26 cellular contexts compared by ENCODE assay signal in genomic region chr1:79599257-79599656, GRCh38.
"Had no signal": no experiment of that assay in that cellular context is flagged by ENCODE, and none has a peak within 500 bp of the region (broad histone marks: within the 10 kb centered on the region; RNA-seq: fewer than 3 reads in every experiment).

No MANE protein-coding gene starts in this region.

- ATAC-seq: activated naive CD4-positive, alpha-beta T cell treated with anti-CD3 and anti-CD28 coated beads, Interleukin-2, amount 50 U/mL, for 72 hours; activated naive CD8-positive, alpha-beta T cell treated with anti-CD3 and anti-CD28 coated beads, Interleukin-2, amount 50 U/mL, for 24 hours; activated T-cell treated with anti-CD3 and anti-CD28 coated beads, Interleukin-2, amount 50 U/mL, for 4 hours; body of pancreas; T-cell had no signal

- H3K9me3 ChIP-seq: body of pancreas, SJSA1 had no signal

- DNase-seq: activated CD4-positive, alpha-beta memory T cell treated with anti-CD3 and anti-CD28 coated beads for 36 hours; activated CD4-positive, alpha-beta T cell treated with anti-CD3 and anti-CD28 coated beads, Interleukin-2, amount 10 ng/mL, durations not matched to agents 7 days and 5 days; activated CD4-positive, CD25-positive, alpha-beta regulatory T cell; activated CD8-positive, alpha-beta memory T cell treated with anti-CD3 and anti-CD28 coated beads for 24 hours; activated effector memory CD4-positive, alpha-beta T cell treated with anti-CD3 and anti-CD28 coated beads, Interleukin-2, amount 50 U/mL, for 16 hours; activated naive CD4-positive, alpha-beta T cell treated with Interleukin-2 at 50 U/mL for 16 hours; activated naive CD8-positive, alpha-beta T cell treated with anti-CD3 and anti-CD28 coated beads, Interleukin-2, amount 50 U/mL, for 24 hours; activated T-cell treated with anti-CD3 and anti-CD28 coated beads, Interleukin-2, amount 50 U/mL, for 4 hours; amniotic stem cell; body of pancreas; KG1; NCI-H1092; NCI-H1436; NCI-H1694 treated with DMSO at 0.1 percent for 48 hours; NCI-H2029 treated with DMSO at 0.1 percent for 48 hours; NCI-H510A; NCI-H526 treated with DMSO at 0.1 percent for 48 hours; NCI-H82; SHP77; T-cell; T-helper 2 cell; T1000 had no signal

- H3K4me1 ChIP-seq: ascending aorta, body of pancreas, SJSA1 had no signal

- H3K36me3 ChIP-seq: ascending aorta, cardiac muscle cell, SJSA1 had no signal

- H3K27ac ChIP-seq: ascending aorta, body of pancreas, cardiac muscle cell, SJSA1 had no signal

- H3K27me3 ChIP-seq: ascending aorta, body of pancreas, cardiac muscle cell, SJSA1 had no signal

- H3K4me3 ChIP-seq: ascending aorta, body of pancreas, cardiac muscle cell, SJSA1 had no signal
